12 cellular contexts compared by ENCODE assay signal in genomic region chr11:65114538-65115171, GRCh38. TPM values are rescaled to one million over a fixed set of nuclear protein-coding genes. Genes with fewer than 3 reads are reported as not detected.
A peak's percentile ranks its signal among the peaks of the same experiment; 100 is the strongest.
DNase-seq lines count a peak whose midpoint lies in the region; ATAC-seq and TF ChIP-seq lines count a peak whose summit lies in the region.
"Had no signal": no experiment of that assay in that cellular context is flagged by ENCODE, and none has a peak within 500 bp of the region (broad histone marks: within the 10 kb centered on the region; RNA-seq: fewer than 3 reads in every experiment).

No MANE protein-coding gene starts in this region.

- H3K4me3 Mint-ChIP-seq in activated B cell treated with CpG ODN at 0.5 μM for 24 hours: no peak overlapping the region
- peak overlapping the region; percentile 39 for H3K4me3 Mint-ChIP-seq in mesothelial cell of epicardium

- H3K4me1 ChIP-seq in DOHH2 (ENCODE audit: control insufficient read depth, low read length) (peaks cover 74% of the 10 kb centered on the region), aorta (ENCODE audit: control insufficient read depth in 1 of 2, insufficient read depth in 2 of 2, low read length in 2 of 2) (no peaks in the 10 kb centered on the region)

- CTCF ChIA-PET in activated B cell treated with CpG ODN at 0.5 μM for 24 hours (lab: Charles Lee): interaction anchor here (1.2 kb wide), 1 partner anchor 66 kb away, joined by 4 read pairs; no protein-coding TSS in a partner anchor

- intact Hi-C loops in activated B cell treated with CpG ODN at 0.5 μM for 24 hours (cut with micrococcal nuclease): loop anchor here (5.0 kb wide), 1 partner anchor 398 kb away; no protein-coding TSS in a partner anchor
- intact Hi-C loops in aorta (cut with DNase I): loop anchor here in 1 of 2 donors (5.0 kb wide), 1 partner anchor 102 kb away; the partner anchor contains the start of gene ARL2

- DNase-seq in activated B cell treated with CpG ODN at 0.5 μM for 24 hours (no peak), mesothelial cell of epicardium (ENCODE audit: low spot score in 2 of 2, unreplicated experiment in 2 of 2) (no peak), NCI-H524 (lab: John Stamatoyannopoulos, UW) (no peak), aorta (no peak), NCI-H510A treated with DMSO at 0.1 percent for 48 hours (lab: John Stamatoyannopoulos, UW) (no peak)
- DNase-seq: activated CD8-positive, alpha-beta memory T cell treated with anti-CD3 and anti-CD28 coated beads for 24 hours; NCI-H1930; NCI-H774; T1000; thyroid gland had no signal

- H3K36me3 Mint-ChIP-seq in activated B cell treated with CpG ODN at 0.5 μM for 24 hours (ENCODE audit: low read depth) (peaks cover 36% of the 10 kb centered on the region), mesothelial cell of epicardium (peaks cover 9% of the 10 kb centered on the region)

- peak overlapping the region; percentile 98; the same call in 1 of the 2 replicates for H3K4me2 ChIP-seq in DOHH2 (ENCODE audit: low read length)

- peaks cover 58% of the 10 kb centered on the region for H3K79me2 ChIP-seq in DOHH2 (ENCODE audit: control insufficient read depth, low read length)

- WGBS in aorta, 2 donors: 83% methylated on average over 11 of the region's 11 CpGs

- no peaks in the 10 kb centered on the region for H3K9me3 ChIP-seq in DOHH2 (ENCODE audit: control insufficient read depth, insufficient read depth, low read length)
- H3K9me3 ChIP-seq in aorta (ENCODE audit: control insufficient read depth, low read length): no peaks in the 10 kb centered on the region
- H3K9me3 ChIP-seq: thyroid gland had no signal

- POLR2A ChIA-PET in activated B cell treated with CpG ODN at 0.5 μM for 24 hours (lab: Charles Lee): interaction anchor here (0.6 to 15.3 kb wide), 4 partner anchors 17 to 778 kb away, joined by 3 to 546 read pairs (median 4); partner anchors contain the start of gene SYVN1

- TF ChIP-seq CTCF in DOHH2 (IDR thresholded peaks at IDR 0.05; ENCODE audit: low read depth, low read length, poor library complexity, severe bottlenecking): no peak
- no peak for TF ChIP-seq CTCF in activated B cell treated with CpG ODN at 0.5 μM for 24 hours (IDR thresholded peaks at IDR 0.05)
- TF ChIP-seq CTCF in mesothelial cell of epicardium (IDR thresholded peaks at IDR 0.05; ENCODE audit: unreplicated experiment): no peak

- no peaks in the 10 kb centered on the region for H3K9me2 ChIP-seq in DOHH2 (replicated peaks; ENCODE audit: control insufficient read depth, low read length)

- H3K27me3 Mint-ChIP-seq in activated B cell treated with CpG ODN at 0.5 μM for 24 hours (no peaks in the 10 kb centered on the region), mesothelial cell of epicardium (ENCODE audit: low read depth) (peaks cover 2% of the 10 kb centered on the region)

- no peaks in the 10 kb centered on the region for H4K20me1 ChIP-seq in DOHH2 (ENCODE audit: control insufficient read depth, insufficient read depth, low read depth, low read length)

- H3K4me3 ChIP-seq in DOHH2 (ENCODE audit: low read length) (no peak overlapping the region), aorta (ENCODE audit: low read length in 2 of 2) (no peak overlapping the region)
- H3K4me3 ChIP-seq: coronary artery, thyroid gland had no signal

- H3K4me1 Mint-ChIP-seq in activated B cell treated with CpG ODN at 0.5 μM for 24 hours (peaks cover 70% of the 10 kb centered on the region), mesothelial cell of epicardium (peaks cover 37% of the 10 kb centered on the region)

- no peaks in the 10 kb centered on the region for H3K27me3 ChIP-seq in DOHH2 (ENCODE audit: control insufficient read depth, low read length)
- no peaks in the 10 kb centered on the region for H3K27me3 ChIP-seq in aorta (ENCODE audit: control insufficient read depth in 1 of 2, insufficient read depth in 2 of 2, low read length in 1 of 2)
- H3K27me3 ChIP-seq: thyroid gland had no signal

- H3K9me3 Mint-ChIP-seq in activated B cell treated with CpG ODN at 0.5 μM for 24 hours: no peaks in the 10 kb centered on the region
- no peaks in the 10 kb centered on the region for H3K9me3 Mint-ChIP-seq in mesothelial cell of epicardium

- H3K36me3 ChIP-seq in DOHH2 (ENCODE audit: control insufficient read depth, low read length) (peaks cover 69% of the 10 kb centered on the region), aorta (ENCODE audit: control insufficient read depth in 1 of 2, insufficient read depth in 2 of 2, low read length in 1 of 2) (no peaks in the 10 kb centered on the region)

- ATAC-seq in activated B cell treated with CpG ODN at 0.5 μM for 24 hours (ENCODE audit: low read depth) (no peak), aorta (ENCODE audit: low FRiP score) (no peak)

- no peak overlapping the region for H3K27ac ChIP-seq in DOHH2 (ENCODE audit: low read depth, low read length)
- H3K27ac ChIP-seq in aorta (ENCODE audit: low read depth in 1 of 2, low read length in 2 of 2): no peak overlapping the region
- H3K27ac ChIP-seq: coronary artery had no signal

- peaks cover 30% of the 10 kb centered on the region for H3F3A ChIP-seq in DOHH2 (ENCODE audit: control insufficient read depth, insufficient read depth)

- H3K27ac Mint-ChIP-seq in activated B cell treated with CpG ODN at 0.5 μM for 24 hours (peak overlapping the region; percentile 53), mesothelial cell of epicardium (no peak overlapping the region)

RNA-seq across cellular contexts. Expression of gene ZNHIT2, which starts 2.8 kb away (rescaled TPM):
- total RNA-seq in activated B cell treated with CpG ODN at 0.5 μM for 24 hours (11.3 and 13.4 TPM in 2 replicates), mesothelial cell of epicardium (6.7 to 7.5 TPM (median 7.3 TPM) in 3 replicates), aorta (1 to 10 TPM; 4.1 to 7.5 TPM)
- polyA plus RNA-seq in aorta: 10 to 100 TPM in 1 of 2 donors, 1 to 10 TPM in 1; 3.4 to 12.9 TPM

RNA-seq across cellular contexts. Expression of gene TM7SF2, which starts 3.0 kb away (rescaled TPM):
- 24.6 and 25.4 TPM in 2 replicates for total RNA-seq in activated B cell treated with CpG ODN at 0.5 μM for 24 hours
- 73.4 to 75.6 TPM (median 74.2 TPM) in 3 replicates for total RNA-seq in mesothelial cell of epicardium
- total RNA-seq in aorta: 1 to 10 TPM; 5.2 to 7.2 TPM
- 10 to 100 TPM in 1 of 2 donors, 1 to 10 TPM in 1; 4.0 to 11.8 TPM for polyA plus RNA-seq in aorta

RNA-seq across cellular contexts. Expression of gene FAU, which starts 7.3 kb away (rescaled TPM):
- total RNA-seq in activated B cell treated with CpG ODN at 0.5 μM for 24 hours: 1,416 and 1,501 TPM in 2 replicates
- 710 to 765 TPM (median 760 TPM) in 3 replicates for total RNA-seq in mesothelial cell of epicardium
- 100 to 1,000 TPM; 674 to 804 TPM for total RNA-seq in aorta
- polyA plus RNA-seq in aorta: 1,000 to 10,000 TPM; 1,037 to 1,172 TPM

RNA-seq across cellular contexts. Expression of gene MRPL49, which starts 7.5 kb away (rescaled TPM):
- total RNA-seq in activated B cell treated with CpG ODN at 0.5 μM for 24 hours: 60.0 and 62.4 TPM in 2 replicates
- total RNA-seq in mesothelial cell of epicardium: 41.3 to 45.3 TPM (median 43.8 TPM) in 3 replicates
- total RNA-seq in aorta: 10 to 100 TPM; 35.0 to 37.1 TPM
- polyA plus RNA-seq in aorta: 10 to 100 TPM; 44.2 to 52.2 TPM

RNA-seq across cellular contexts. Expression of gene VPS51, which starts 18.6 kb away (rescaled TPM):
- total RNA-seq in activated B cell treated with CpG ODN at 0.5 μM for 24 hours (224 and 243 TPM in 2 replicates), mesothelial cell of epicardium (95.7 to 114 TPM (median 113 TPM) in 3 replicates), aorta (100 to 1,000 TPM; 101 to 121 TPM)
- 100 to 1,000 TPM in 1 of 2 donors, 10 to 100 TPM in 1; 73.0 to 191 TPM for polyA plus RNA-seq in aorta
